ENCODE assay signal across 1 cellular context in the genomic region with DNA sequence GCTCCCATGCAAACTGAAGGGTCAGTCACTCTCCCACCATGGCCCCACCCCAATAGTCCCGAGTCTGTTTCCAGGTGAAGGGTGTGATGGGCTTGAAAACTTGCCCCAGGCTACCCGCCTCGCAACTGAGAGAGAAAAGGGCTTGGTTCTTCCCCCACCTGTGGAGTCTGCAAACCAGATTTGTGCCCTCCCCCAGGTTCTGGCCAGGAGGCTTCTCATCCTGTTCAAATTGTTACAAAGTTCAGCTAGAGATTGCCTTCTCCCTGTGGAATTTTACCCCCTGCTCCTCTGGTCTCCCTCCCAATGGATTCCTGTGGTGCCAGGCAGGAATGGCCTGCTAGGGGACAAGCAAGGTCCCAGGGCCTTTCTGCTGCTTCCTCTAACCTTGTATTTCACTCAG.
TF ChIP-seq lines count a peak whose summit lies in the region.

No MANE protein-coding gene starts in this region.

TF ChIP-seq in HepG2, 621 proteins besides CTCF, POLR2A, EP300 and RAD21 (continued from another document):
- TF ChIP-seq, protein P1, sequence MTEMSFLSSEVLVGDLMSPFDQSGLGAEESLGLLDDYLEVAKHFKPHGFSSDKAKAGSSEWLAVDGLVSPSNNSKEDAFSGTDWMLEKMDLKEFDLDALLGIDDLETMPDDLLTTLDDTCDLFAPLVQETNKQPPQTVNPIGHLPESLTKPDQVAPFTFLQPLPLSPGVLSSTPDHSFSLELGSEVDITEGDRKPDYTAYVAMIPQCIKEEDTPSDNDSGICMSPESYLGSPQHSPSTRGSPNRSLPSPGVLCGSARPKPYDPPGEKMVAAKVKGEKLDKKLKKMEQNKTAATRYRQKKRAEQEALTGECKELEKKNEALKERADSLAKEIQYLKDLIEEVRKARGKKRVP (CRISPR knock-in tag; IDR thresholded peaks at IDR 0.05) = no peak
- TF ChIP-seq PCBP1 (IDR thresholded peaks at IDR 0.05; ENCODE audit: borderline replicate concordance, low read depth, low read length) (no peak), CHCHD3 (CRISPR knock-in tag; IDR thresholded peaks at IDR 0.05) (no peak), HNF4A (CRISPR knock-in tag; IDR thresholded peaks at IDR 0.05) (peak; percentile 19; the same call in 1 of the 2 replicates), RELA (CRISPR knock-in tag; IDR thresholded peaks at IDR 0.05) (no peak), NCOA1 (CRISPR knock-in tag; IDR thresholded peaks at IDR 0.05) (no peak), ZNF782 (CRISPR knock-in tag; IDR thresholded peaks at IDR 0.05; ENCODE audit: borderline replicate concordance) (no peak), ZMYM4 (CRISPR knock-in tag; IDR thresholded peaks at IDR 0.05) (peak; percentile 49; the same call in 1 of the 2 replicates), ZNF530 (CRISPR knock-in tag; IDR thresholded peaks at IDR 0.05; ENCODE audit: low read depth) (no peak), KLF6 (CRISPR knock-in tag; IDR thresholded peaks at IDR 0.05) (no peak), ZNF282 (IDR thresholded peaks at IDR 0.05; ENCODE audit: partially characterized antibody) (no peak), AKAP8 (CRISPR knock-in tag; IDR thresholded peaks at IDR 0.05) (no peak), PPARG (CRISPR knock-in tag; conservative IDR thresholded peaks at IDR 0.05) (peak; percentile 69), MXD4 (CRISPR knock-in tag; IDR thresholded peaks at IDR 0.05) (no peak), NRL (CRISPR knock-in tag; IDR thresholded peaks at IDR 0.05; ENCODE audit: borderline replicate concordance) (no peak)
- TF ChIP-seq, protein P2, sequence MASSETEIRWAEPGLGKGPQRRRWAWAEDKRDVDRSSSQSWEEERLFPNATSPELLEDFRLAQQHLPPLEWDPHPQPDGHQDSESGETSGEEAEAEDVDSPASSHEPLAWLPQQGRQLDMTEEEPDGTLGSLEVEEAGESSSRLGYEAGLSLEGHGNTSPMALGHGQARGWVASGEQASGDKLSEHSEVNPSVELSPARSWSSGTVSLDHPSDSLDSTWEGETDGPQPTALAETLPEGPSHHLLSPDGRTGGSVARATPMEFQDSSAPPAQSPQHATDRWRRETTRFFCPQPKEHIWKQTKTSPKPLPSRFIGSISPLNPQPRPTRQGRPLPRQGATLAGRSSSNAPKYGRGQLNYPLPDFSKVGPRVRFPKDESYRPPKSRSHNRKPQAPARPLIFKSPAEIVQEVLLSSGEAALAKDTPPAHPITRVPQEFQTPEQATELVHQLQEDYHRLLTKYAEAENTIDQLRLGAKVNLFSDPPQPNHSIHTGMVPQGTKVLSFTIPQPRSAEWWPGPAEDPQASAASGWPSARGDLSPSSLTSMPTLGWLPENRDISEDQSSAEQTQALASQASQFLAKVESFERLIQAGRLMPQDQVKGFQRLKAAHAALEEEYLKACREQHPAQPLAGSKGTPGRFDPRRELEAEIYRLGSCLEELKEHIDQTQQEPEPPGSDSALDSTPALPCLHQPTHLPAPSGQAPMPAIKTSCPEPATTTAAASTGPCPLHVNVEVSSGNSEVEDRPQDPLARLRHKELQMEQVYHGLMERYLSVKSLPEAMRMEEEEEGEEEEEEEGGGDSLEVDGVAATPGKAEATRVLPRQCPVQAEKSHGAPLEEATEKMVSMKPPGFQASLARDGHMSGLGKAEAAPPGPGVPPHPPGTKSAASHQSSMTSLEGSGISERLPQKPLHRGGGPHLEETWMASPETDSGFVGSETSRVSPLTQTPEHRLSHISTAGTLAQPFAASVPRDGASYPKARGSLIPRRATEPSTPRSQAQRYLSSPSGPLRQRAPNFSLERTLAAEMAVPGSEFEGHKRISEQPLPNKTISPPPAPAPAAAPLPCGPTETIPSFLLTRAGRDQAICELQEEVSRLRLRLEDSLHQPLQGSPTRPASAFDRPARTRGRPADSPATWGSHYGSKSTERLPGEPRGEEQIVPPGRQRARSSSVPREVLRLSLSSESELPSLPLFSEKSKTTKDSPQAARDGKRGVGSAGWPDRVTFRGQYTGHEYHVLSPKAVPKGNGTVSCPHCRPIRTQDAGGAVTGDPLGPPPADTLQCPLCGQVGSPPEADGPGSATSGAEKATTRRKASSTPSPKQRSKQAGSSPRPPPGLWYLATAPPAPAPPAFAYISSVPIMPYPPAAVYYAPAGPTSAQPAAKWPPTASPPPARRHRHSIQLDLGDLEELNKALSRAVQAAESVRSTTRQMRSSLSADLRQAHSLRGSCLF (CRISPR knock-in tag; IDR thresholded peaks at IDR 0.05; ENCODE audit: borderline replicate concordance) = no peak
- TF ChIP-seq, protein P3, sequence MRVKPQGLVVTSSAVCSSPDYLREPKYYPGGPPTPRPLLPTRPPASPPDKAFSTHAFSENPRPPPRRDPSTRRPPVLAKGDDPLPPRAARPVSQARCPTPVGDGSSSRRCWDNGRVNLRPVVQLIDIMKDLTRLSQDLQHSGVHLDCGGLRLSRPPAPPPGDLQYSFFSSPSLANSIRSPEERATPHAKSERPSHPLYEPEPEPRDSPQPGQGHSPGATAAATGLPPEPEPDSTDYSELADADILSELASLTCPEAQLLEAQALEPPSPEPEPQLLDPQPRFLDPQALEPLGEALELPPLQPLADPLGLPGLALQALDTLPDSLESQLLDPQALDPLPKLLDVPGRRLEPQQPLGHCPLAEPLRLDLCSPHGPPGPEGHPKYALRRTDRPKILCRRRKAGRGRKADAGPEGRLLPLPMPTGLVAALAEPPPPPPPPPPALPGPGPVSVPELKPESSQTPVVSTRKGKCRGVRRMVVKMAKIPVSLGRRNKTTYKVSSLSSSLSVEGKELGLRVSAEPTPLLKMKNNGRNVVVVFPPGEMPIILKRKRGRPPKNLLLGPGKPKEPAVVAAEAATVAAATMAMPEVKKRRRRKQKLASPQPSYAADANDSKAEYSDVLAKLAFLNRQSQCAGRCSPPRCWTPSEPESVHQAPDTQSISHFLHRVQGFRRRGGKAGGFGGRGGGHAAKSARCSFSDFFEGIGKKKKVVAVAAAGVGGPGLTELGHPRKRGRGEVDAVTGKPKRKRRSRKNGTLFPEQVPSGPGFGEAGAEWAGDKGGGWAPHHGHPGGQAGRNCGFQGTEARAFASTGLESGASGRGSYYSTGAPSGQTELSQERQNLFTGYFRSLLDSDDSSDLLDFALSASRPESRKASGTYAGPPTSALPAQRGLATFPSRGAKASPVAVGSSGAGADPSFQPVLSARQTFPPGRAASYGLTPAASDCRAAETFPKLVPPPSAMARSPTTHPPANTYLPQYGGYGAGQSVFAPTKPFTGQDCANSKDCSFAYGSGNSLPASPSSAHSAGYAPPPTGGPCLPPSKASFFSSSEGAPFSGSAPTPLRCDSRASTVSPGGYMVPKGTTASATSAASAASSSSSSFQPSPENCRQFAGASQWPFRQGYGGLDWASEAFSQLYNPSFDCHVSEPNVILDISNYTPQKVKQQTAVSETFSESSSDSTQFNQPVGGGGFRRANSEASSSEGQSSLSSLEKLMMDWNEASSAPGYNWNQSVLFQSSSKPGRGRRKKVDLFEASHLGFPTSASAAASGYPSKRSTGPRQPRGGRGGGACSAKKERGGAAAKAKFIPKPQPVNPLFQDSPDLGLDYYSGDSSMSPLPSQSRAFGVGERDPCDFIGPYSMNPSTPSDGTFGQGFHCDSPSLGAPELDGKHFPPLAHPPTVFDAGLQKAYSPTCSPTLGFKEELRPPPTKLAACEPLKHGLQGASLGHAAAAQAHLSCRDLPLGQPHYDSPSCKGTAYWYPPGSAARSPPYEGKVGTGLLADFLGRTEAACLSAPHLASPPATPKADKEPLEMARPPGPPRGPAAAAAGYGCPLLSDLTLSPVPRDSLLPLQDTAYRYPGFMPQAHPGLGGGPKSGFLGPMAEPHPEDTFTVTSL (CRISPR knock-in tag; IDR thresholded peaks at IDR 0.05; ENCODE audit: borderline replicate concordance) = no peak
- TF ChIP-seq, protein P4, sequence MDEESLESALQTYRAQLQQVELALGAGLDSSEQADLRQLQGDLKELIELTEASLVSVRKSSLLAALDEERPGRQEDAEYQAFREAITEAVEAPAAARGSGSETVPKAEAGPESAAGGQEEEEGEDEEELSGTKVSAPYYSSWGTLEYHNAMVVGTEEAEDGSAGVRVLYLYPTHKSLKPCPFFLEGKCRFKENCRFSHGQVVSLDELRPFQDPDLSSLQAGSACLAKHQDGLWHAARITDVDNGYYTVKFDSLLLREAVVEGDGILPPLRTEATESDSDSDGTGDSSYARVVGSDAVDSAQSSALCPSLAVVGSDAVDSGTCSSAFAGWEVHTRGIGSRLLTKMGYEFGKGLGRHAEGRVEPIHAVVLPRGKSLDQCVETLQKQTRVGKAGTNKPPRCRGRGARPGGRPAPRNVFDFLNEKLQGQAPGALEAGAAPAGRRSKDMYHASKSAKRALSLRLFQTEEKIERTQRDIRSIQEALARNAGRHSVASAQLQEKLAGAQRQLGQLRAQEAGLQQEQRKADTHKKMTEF (CRISPR knock-in tag; IDR thresholded peaks at IDR 0.05) = no peak
- TF ChIP-seq, protein P5, sequence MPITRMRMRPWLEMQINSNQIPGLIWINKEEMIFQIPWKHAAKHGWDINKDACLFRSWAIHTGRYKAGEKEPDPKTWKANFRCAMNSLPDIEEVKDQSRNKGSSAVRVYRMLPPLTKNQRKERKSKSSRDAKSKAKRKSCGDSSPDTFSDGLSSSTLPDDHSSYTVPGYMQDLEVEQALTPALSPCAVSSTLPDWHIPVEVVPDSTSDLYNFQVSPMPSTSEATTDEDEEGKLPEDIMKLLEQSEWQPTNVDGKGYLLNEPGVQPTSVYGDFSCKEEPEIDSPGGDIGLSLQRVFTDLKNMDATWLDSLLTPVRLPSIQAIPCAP (CRISPR knock-in tag; IDR thresholded peaks at IDR 0.05; ENCODE audit: low read depth) = no peak
- TF ChIP-seq, protein P6, sequence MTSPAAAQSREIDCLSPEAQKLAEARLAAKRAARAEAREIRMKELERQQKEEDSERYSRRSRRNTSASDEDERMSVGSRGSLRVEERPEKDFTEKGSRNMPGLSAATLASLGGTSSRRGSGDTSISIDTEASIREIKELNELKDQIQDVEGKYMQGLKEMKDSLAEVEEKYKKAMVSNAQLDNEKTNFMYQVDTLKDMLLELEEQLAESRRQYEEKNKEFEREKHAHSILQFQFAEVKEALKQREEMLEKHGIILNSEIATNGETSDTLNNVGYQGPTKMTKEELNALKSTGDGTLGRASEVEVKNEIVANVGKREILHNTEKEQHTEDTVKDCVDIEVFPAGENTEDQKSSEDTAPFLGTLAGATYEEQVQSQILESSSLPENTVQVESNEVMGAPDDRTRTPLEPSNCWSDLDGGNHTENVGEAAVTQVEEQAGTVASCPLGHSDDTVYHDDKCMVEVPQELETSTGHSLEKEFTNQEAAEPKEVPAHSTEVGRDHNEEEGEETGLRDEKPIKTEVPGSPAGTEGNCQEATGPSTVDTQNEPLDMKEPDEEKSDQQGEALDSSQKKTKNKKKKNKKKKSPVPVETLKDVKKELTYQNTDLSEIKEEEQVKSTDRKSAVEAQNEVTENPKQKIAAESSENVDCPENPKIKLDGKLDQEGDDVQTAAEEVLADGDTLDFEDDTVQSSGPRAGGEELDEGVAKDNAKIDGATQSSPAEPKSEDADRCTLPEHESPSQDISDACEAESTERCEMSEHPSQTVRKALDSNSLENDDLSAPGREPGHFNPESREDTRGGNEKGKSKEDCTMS (CRISPR knock-in tag; conservative IDR thresholded peaks at IDR 0.05) = no peak
- TF ChIP-seq, protein P7, sequence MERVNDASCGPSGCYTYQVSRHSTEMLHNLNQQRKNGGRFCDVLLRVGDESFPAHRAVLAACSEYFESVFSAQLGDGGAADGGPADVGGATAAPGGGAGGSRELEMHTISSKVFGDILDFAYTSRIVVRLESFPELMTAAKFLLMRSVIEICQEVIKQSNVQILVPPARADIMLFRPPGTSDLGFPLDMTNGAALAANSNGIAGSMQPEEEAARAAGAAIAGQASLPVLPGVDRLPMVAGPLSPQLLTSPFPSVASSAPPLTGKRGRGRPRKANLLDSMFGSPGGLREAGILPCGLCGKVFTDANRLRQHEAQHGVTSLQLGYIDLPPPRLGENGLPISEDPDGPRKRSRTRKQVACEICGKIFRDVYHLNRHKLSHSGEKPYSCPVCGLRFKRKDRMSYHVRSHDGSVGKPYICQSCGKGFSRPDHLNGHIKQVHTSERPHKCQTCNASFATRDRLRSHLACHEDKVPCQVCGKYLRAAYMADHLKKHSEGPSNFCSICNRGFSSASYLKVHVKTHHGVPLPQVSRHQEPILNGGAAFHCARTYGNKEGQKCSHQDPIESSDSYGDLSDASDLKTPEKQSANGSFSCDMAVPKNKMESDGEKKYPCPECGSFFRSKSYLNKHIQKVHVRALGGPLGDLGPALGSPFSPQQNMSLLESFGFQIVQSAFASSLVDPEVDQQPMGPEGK (CRISPR knock-in tag; IDR thresholded peaks at IDR 0.05) = peak; percentile 17; the same call in 1 of the 2 replicates
- TF ChIP-seq, protein P8, sequence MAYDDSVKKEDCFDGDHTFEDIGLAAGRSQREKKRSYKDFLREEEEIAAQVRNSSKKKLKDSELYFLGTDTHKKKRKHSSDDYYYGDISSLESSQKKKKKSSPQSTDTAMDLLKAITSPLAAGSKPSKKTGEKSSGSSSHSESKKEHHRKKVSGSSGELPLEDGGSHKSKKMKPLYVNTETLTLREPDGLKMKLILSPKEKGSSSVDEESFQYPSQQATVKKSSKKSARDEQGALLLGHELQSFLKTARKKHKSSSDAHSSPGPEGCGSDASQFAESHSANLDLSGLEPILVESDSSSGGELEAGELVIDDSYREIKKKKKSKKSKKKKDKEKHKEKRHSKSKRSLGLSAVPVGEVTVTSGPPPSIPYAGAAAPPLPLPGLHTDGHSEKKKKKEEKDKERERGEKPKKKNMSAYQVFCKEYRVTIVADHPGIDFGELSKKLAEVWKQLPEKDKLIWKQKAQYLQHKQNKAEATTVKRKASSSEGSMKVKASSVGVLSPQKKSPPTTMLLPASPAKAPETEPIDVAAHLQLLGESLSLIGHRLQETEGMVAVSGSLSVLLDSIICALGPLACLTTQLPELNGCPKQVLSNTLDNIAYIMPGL (CRISPR knock-in tag; IDR thresholded peaks at IDR 0.05; ENCODE audit: borderline replicate concordance in 1 of 2, low read depth in 1 of 2) = no peak
- TF ChIP-seq, protein P9, sequence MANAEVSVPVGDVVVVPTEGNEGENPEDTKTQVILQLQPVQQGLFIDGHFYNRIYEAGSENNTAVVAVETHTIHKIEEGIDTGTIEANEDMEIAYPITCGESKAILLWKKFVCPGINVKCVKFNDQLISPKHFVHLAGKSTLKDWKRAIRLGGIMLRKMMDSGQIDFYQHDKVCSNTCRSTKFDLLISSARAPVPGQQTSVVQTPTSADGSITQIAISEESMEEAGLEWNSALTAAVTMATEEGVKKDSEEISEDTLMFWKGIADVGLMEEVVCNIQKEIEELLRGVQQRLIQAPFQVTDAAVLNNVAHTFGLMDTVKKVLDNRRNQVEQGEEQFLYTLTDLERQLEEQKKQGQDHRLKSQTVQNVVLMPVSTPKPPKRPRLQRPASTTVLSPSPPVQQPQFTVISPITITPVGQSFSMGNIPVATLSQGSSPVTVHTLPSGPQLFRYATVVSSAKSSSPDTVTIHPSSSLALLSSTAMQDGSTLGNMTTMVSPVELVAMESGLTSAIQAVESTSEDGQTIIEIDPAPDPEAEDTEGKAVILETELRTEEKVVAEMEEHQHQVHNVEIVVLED (CRISPR knock-in tag; IDR thresholded peaks at IDR 0.05; ENCODE audit: borderline replicate concordance) = no peak
